Comparison of ENCODE assay signal across 8 cellular contexts in the genomic region with DNA sequence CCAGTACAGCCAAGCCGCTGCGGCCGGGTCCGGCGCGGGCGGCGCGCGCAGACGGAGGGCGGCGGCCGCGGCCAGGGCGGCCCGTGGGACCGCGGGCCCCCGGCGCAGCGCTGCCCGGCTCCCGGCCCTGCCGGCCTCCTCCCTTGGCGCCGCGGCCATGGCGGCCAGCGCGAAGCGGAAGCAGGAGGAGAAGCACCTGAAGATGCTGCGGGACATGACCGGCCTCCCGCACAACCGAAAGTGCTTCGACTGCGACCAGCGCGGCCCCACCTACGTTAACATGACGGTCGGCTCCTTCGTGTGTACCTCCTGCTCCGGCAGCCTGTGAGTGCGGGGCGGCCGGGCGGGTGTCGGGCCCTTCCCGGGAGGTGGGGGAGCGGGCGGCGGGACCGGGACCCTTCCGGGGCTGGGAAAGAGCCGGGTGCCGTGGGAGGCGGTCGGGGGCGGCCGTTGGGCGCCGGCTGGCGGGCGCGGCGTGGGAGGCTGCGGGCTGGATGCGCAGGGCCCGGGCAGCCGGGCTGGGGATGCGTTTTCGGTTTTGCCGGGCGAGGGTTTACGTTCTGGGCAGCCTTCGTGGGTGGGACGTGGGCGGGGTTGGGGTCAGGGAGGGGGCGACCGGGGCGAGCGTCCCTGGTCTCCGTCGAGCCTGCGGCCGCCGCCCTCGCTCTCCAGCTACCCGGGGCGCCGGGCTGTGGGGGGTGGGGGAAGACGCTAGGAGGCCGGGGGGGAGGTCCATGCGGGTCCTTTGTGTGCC. TPM values are rescaled to one million over a fixed set of nuclear protein-coding genes. Genes with fewer than 3 reads are reported as not detected.
DNase-seq lines count a peak whose midpoint lies in the region; ATAC-seq and TF ChIP-seq lines count a peak whose summit lies in the region.

No MANE protein-coding gene starts in this region.

- H3K27me3 ChIP-seq in tibial nerve: no peaks in the 10 kb centered on the region

- H3K36me3 Mint-ChIP-seq in activated CD4-positive, alpha-beta memory T cell treated with anti-CD3 and anti-CD28 coated beads for 36 hours: peaks cover 1% of the 10 kb centered on the region

- H3K27me3 Mint-ChIP-seq in activated CD4-positive, alpha-beta memory T cell treated with anti-CD3 and anti-CD28 coated beads for 36 hours: no peaks in the 10 kb centered on the region

- H3K4me3 Mint-ChIP-seq in activated CD4-positive, alpha-beta memory T cell treated with anti-CD3 and anti-CD28 coated beads for 36 hours: peak overlapping the region; percentile 82

- no peaks in the 10 kb centered on the region for H3K9me3 ChIP-seq in tibial nerve

- H3K4me1 Mint-ChIP-seq in activated CD4-positive, alpha-beta memory T cell treated with anti-CD3 and anti-CD28 coated beads for 36 hours (ENCODE audit: low read depth): peaks cover 50% of the 10 kb centered on the region

- POLR2A ChIA-PET in activated CD4-positive, alpha-beta memory T cell treated with anti-CD3 and anti-CD28 coated beads for 36 hours (lab: Charles Lee): interaction anchor here (1.2 kb wide), 1 partner anchor 111 kb away, joined by 3 read pairs; no protein-coding TSS in a partner anchor

- peaks cover 0 to 52% (median 25%) of the 10 kb centered on the region in 4 donors for H3K4me1 ChIP-seq in tibial nerve

- no peak for TF ChIP-seq EP300 in tibial nerve (IDR thresholded peaks at IDR 0.05)

- peak overlapping the region; percentile 77 for H3K27ac Mint-ChIP-seq in activated CD4-positive, alpha-beta memory T cell treated with anti-CD3 and anti-CD28 coated beads for 36 hours

- CTCF ChIA-PET in activated CD4-positive, alpha-beta memory T cell treated with anti-CD3 and anti-CD28 coated beads for 36 hours (lab: Charles Lee): interaction anchor here (0.6 to 2.2 kb wide), 10 partner anchors 8 to 293 kb away, joined by 3 to 12 read pairs (median 4); no protein-coding TSS in a partner anchor

- H3K9me3 Mint-ChIP-seq in activated CD4-positive, alpha-beta memory T cell treated with anti-CD3 and anti-CD28 coated beads for 36 hours: no peaks in the 10 kb centered on the region

- WGBS in tibial nerve, 2 donors: 0% methylated on average over 25 to 71 of the region's 96 CpGs

- H3K4me3 ChIP-seq in epithelial cell of proximal tubule (ENCODE audit: low read depth, low read length) (peak overlapping the region; percentile 77), tibial nerve (peak overlapping the region; percentile 82 to 99 (median 92))

- no peak for TF ChIP-seq CTCF in epithelial cell of proximal tubule (conservative IDR thresholded peaks at IDR 0.05; ENCODE audit: low read depth, low read length)
- peak in 2 of 5 experiments; percentile 4 to 10 for TF ChIP-seq CTCF in tibial nerve (IDR thresholded peaks at IDR 0.05)

- H3K36me3 ChIP-seq in tibial nerve: no peaks in the 10 kb centered on the region

- TF ChIP-seq POLR2A in tibial nerve (IDR thresholded peaks at IDR 0.05): no peak

- ATAC-seq in GM21528 (IDR thresholded peaks at IDR 0.05; ENCODE audit: low FRiP score, unreplicated experiment): peak; percentile 71

- intact Hi-C loops in activated CD4-positive, alpha-beta memory T cell treated with anti-CD3 and anti-CD28 coated beads for 36 hours (cut with micrococcal nuclease): loop anchor here (1.0 to 5.0 kb wide), 3 partner anchors 8 to 295 kb away; no protein-coding TSS in a partner anchor

- DNase-seq in GDM1 (lab: John Stamatoyannopoulos, UW) (peak; percentile 48), HuH-7 (ENCODE audit: low spot score) (peak; percentile 61), epithelial cell of proximal tubule (ENCODE audit: low read depth) (no peak), myocyte (ENCODE audit: low read depth) (peak; percentile 55), tibial nerve (ENCODE audit: low spot score in 2 of 2) (no peak), hippocampal formation (lab: John Stamatoyannopoulos, UW) (no peak)
- peak; percentile 59 for DNase-seq in activated CD4-positive, alpha-beta memory T cell treated with anti-CD3 and anti-CD28 coated beads for 36 hours

- peak overlapping the region; percentile 75 to 95 (median 91) for H3K27ac ChIP-seq in tibial nerve

RNA-seq across cellular contexts. Expression of a gene that starts 0.5 kb away (rescaled TPM):
- 100 to 1,000 TPM; 119 to 127 TPM for total RNA-seq in activated CD4-positive, alpha-beta memory T cell treated with anti-CD3 and anti-CD28 coated beads for 36 hours
- total RNA-seq in epithelial cell of proximal tubule: 75.8 and 132 TPM in 2 replicates
- 153 and 161 TPM in 2 replicates for total RNA-seq in myocyte
- 68.5 TPM for polyA plus RNA-seq in myocyte (2012)
- total RNA-seq in tibial nerve: 10 to 100 TPM; 42.1 to 83.1 (median 53.5) TPM

Comparison
In these comparisons a context has a peak if more than half of its experiments do, and no peak if none do; other contexts are left out.
1. DNase-seq: peak in GDM1 (single experiment), HuH-7 (single experiment), activated CD4-positive, alpha-beta memory T cell treated with anti-CD3 and anti-CD28 coated beads for 36 hours (single experiment) and myocyte (single experiment); none in epithelial cell of proximal tubule (single experiment), tibial nerve (0 of 2) and hippocampal formation (0 of 2).